ENCODE assay signal across 1 cellular context in genomic region chr7:142616842-142617241, GRCh38.
TF ChIP-seq lines count a peak whose summit lies in the region.

No MANE protein-coding gene starts in this region.

TF ChIP-seq in K562, 482 proteins besides CTCF, POLR2A, EP300 and RAD21 (continued from another document):
- TF ChIP-seq CTCFL (IDR thresholded peaks at IDR 0.05; ENCODE audit: borderline replicate concordance, insufficient read depth, low read depth, low read length, poor library complexity, severe bottlenecking), result no peak
- no peak for TF ChIP-seq ZNF830 (CRISPR knock-in tag; IDR thresholded peaks at IDR 0.05)
- no peak for TF ChIP-seq KDM5B (IDR thresholded peaks at IDR 0.05; ENCODE audit: insufficient replicate concordance, low read depth, low read length)
TF ChIP-seq in K562: peak in this region for 2.
